In the genomic region with DNA sequence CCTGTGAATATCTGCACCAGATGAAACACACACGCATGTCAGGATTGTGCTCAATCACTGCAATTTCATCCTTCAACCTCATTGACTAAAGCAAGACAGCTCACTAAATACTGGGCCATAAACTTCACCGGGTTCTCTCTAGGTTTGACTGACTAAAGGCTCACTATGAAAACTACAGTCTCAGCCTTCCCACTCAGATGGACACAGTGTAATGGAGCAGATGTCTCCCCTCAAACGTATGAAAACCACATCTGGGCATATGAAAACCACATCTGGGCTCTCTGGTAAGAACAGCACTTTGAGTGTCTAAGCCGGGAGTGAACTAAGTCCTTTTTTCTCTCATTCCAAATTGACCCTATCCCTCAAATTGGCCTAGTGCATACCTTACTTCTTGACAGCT, we compare ENCODE assay signal across 23 cellular contexts.
"Had no signal": no experiment of that assay in that cellular context is flagged by ENCODE, and none has a peak within 500 bp of the region (broad histone marks: within the 10 kb centered on the region; RNA-seq: fewer than 3 reads in every experiment).

No MANE protein-coding gene starts in this region.

- H3K4me3 ChIP-seq: adrenal gland, coronary artery, esophagus squamous epithelium, heart right ventricle, thyroid gland, uterus had no signal

- DNase-seq: activated B cell treated with CpG ODN at 0.5 μM for 24 hours; activated CD4-positive, alpha-beta T cell treated with anti-CD3 and anti-CD28 coated beads for 36 hours; activated CD4-positive, alpha-beta T cell treated with anti-CD3 and anti-CD28 coated beads, Interleukin-2, amount 50 U/mL, for 48 hours; activated CD8-positive, alpha-beta memory T cell treated with anti-CD3 and anti-CD28 coated beads, Interleukin-2, amount 50 U/mL, for 48 hours; activated naive CD4-positive, alpha-beta T cell treated with anti-CD3 and anti-CD28 coated beads for 36 hours; activated T-cell treated with anti-CD3 and anti-CD28 coated beads, Interleukin-2, amount 50 U/mL, for 4 hours; adrenal gland; endodermal cell; esophagus squamous epithelium; heart right ventricle; islet precursor cell; left cardiac atrium; midbrain; natural killer cell; retina; stimulated activated CD4-positive, alpha-beta T cell treated with anti-CD3 and anti-CD28 coated beads, Interleukin-2, amount 100 ng/mL, for 48 hours; stimulated activated CD8-positive, alpha-beta memory T cell treated with anti-CD3 and anti-CD28 coated beads, Interleukin-4, amount 100 ng/mL, for 48 hours; stimulated activated naive CD4-positive, alpha-beta T cell; T-helper 17 cell; thyroid gland; uterus had no signal

- H3K27ac ChIP-seq: heart right ventricle, thyroid gland, uterus had no signal

- FAIRE-seq: bronchial epithelial cell had no signal

- ATAC-seq: activated CD4-positive, alpha-beta T cell treated with anti-CD3 and anti-CD28 coated beads for 36 hours; activated T-cell treated with anti-CD3 and anti-CD28 coated beads, Interleukin-2, amount 50 U/mL, for 4 hours; heart right ventricle; left cardiac atrium; natural killer cell; T-helper 17 cell had no signal

- H3K4me1 ChIP-seq: esophagus squamous epithelium, heart right ventricle, uterus had no signal

- H3K27me3 ChIP-seq: esophagus squamous epithelium, heart right ventricle, thyroid gland, uterus had no signal

- H3K36me3 ChIP-seq: adrenal gland, thyroid gland, uterus had no signal

- H3K9me3 ChIP-seq: adrenal gland, esophagus squamous epithelium, heart right ventricle, thyroid gland, uterus had no signal
